In genomic region chr9:121233906-121234901, GRCh38 we compare ENCODE assay signal across 13 cellular contexts.
DNase-seq lines count a peak whose midpoint lies in the region; ATAC-seq and TF ChIP-seq lines count a peak whose summit lies in the region.
"Had no signal": no experiment of that assay in that cellular context is flagged by ENCODE, and none has a peak within 500 bp of the region (broad histone marks: within the 10 kb centered on the region; RNA-seq: fewer than 3 reads in every experiment).

No MANE protein-coding gene starts in this region.

- H2AFZ ChIP-seq in ACC112 (ENCODE audit: low read length, unreplicated experiment) = peak overlapping the region; percentile 28

- no peaks in the 10 kb centered on the region for H3K27me3 ChIP-seq in ACC112 (ENCODE audit: insufficient read depth, low read length)

- CTCF ChIA-PET in HEK293 (lab: Yijun Ruan, JAX) (interaction anchor here (0.5 to 3.7 kb wide), 11 partner anchors 10 to 121 kb away, joined by 3 to 23 read pairs (median 4); partner anchors contain the start of gene GSN), RWPE1 (lab: Yijun Ruan, JAX) (interaction anchor here (0.6 to 2.8 kb wide), 6 partner anchors 12 to 86 kb away, joined by 3 to 16 read pairs (median 7); no protein-coding TSS in a partner anchor)

- H3K9me3 ChIP-seq in HEK293 (ENCODE audit: control insufficient read depth, insufficient read depth, low read depth, low read length) = no peaks in the 10 kb centered on the region

- H3K4me3 ChIP-seq in ACC112 (ENCODE audit: low read depth, low read length) = no peak overlapping the region
- no peak overlapping the region for H3K4me3 ChIP-seq in HEK293 (ENCODE audit: low read depth, low read length)

- ATAC-seq in HG03097 (IDR thresholded peaks at IDR 0.05; ENCODE audit: low FRiP score, unreplicated experiment) (no peak), HG02588 (IDR thresholded peaks at IDR 0.05; ENCODE audit: unreplicated experiment) (no peak), HG02840 (IDR thresholded peaks at IDR 0.05; ENCODE audit: low FRiP score, unreplicated experiment) (no peak)

- H3K4me1 ChIP-seq in ACC112 (ENCODE audit: control insufficient read depth, insufficient read depth, low read length, unreplicated experiment) = peaks cover 12% of the 10 kb centered on the region
- H3K4me1 ChIP-seq in HEK293 (ENCODE audit: control insufficient read depth, insufficient read depth, low read length) = no peaks in the 10 kb centered on the region

- no peaks in the 10 kb centered on the region for H3K36me3 ChIP-seq in ACC112 (ENCODE audit: insufficient read depth, low read length)
- H3K36me3 ChIP-seq in HEK293 (ENCODE audit: control insufficient read depth in 2 of 2, insufficient read depth in 1 of 2, low read length in 2 of 2) = no peaks in the 10 kb centered on the region

- TF ChIP-seq CTCF in HEK293 (tag by site-specific recombination; IDR thresholded peaks at IDR 0.05) = no peak
- no peak for TF ChIP-seq CTCF in RWPE1 (conservative IDR thresholded peaks at IDR 0.05; ENCODE audit: low read depth)

- no peaks in the 10 kb centered on the region for H3K79me2 ChIP-seq in ACC112 (ENCODE audit: control insufficient read depth, insufficient read depth, low read length, unreplicated experiment)

- peak overlapping the region; percentile 53 for H3K27ac ChIP-seq in ACC112 (ENCODE audit: low read depth, low read length)
- H3K27ac ChIP-seq in HEK293 (ENCODE audit: extremely low read depth, low read depth, low read length) = no peak overlapping the region
- H3K27ac ChIP-seq in RWPE1 = peak overlapping the region; percentile 83

- peak; percentile 87 for DNase-seq in RWPE1 (ENCODE audit: low spot score)
- DNase-seq in fibroblast of gingiva (ENCODE audit: low read depth) = peak; percentile 29
- DNase-seq in retina = no peak
- DNase-seq: amniotic stem cell, C1 segment of cervical spinal cord, islet precursor cell, nephron progenitor cell, T-helper 2 cell had no signal

- POLR2A ChIA-PET in HEK293 (lab: Yijun Ruan, JAX) (interaction anchor here (0.6 to 2.4 kb wide), 2 partner anchors 34 to 177 kb away, joined by 3 to 8 read pairs; partner anchors contain the start of gene GSN), RWPE1 (lab: Yijun Ruan, JAX; ENCODE audit: low non-redundant PET) (interaction anchor here (0.5 to 0.8 kb wide), 2 partner anchors 9 to 51 kb away, joined by 3 to 4 read pairs; no protein-coding TSS in a partner anchor)

TF ChIP-seq in HEK293, 187 proteins besides CTCF, POLR2A, EP300 and RAD21:
- TF ChIP-seq SP7 (tag by site-specific recombination; IDR thresholded peaks at IDR 0.05) (0 out of 2 replicates have a peak, but pooled peaks have one; percentile 28), ZNF335 (tag by site-specific recombination; conservative IDR thresholded peaks at IDR 0.05) (0 out of 2 replicates have a peak, but pooled peaks have one; percentile 10), ZNF354C (tag by site-specific recombination; IDR thresholded peaks at IDR 0.05; ENCODE audit: borderline replicate concordance, low read depth) (no peak), ZNF146 (tag by site-specific recombination; IDR thresholded peaks at IDR 0.05) (no peak), ZNF449 (tag by site-specific recombination; IDR thresholded peaks at IDR 0.05) (peak; percentile 64), ZNF660 (tag by site-specific recombination; IDR thresholded peaks at IDR 0.05) (no peak), ZNF692 (tag by site-specific recombination; IDR thresholded peaks at IDR 0.05) (0 out of 2 replicates have a peak, but pooled peaks have one; percentile 29), ZSCAN16 (tag by site-specific recombination; IDR thresholded peaks at IDR 0.05) (peak; percentile 52; the same call in 1 of the 2 replicates), ZNF629 (tag by site-specific recombination; IDR thresholded peaks at IDR 0.05) (peak; percentile 40; the same call in 1 of the 2 replicates), ZNF266 (tag by site-specific recombination; IDR thresholded peaks at IDR 0.05; ENCODE audit: low read depth) (no peak), ZFP41 (tag by site-specific recombination; IDR thresholded peaks at IDR 0.05; ENCODE audit: borderline replicate concordance) (no peak), FEZF1 (tag by site-specific recombination; IDR thresholded peaks at IDR 0.05) (peak; percentile 46)
TF ChIP-seq in HEK293: peak in this region for 7.
